10 cellular contexts compared by ENCODE assay signal in genomic region chr17:58323420-58324408, GRCh38. TPM values are rescaled to one million over a fixed set of nuclear protein-coding genes. Genes with fewer than 3 reads are reported as not detected.
A peak's percentile ranks its signal among the peaks of the same experiment; 100 is the strongest.
DNase-seq lines count a peak whose midpoint lies in the region; ATAC-seq, FAIRE-seq and TF ChIP-seq lines count a peak whose summit lies in the region.
"Had no signal": no experiment of that assay in that cellular context is flagged by ENCODE, and none has a peak within 500 bp of the region (broad histone marks: within the 10 kb centered on the region; RNA-seq: fewer than 3 reads in every experiment).

No MANE protein-coding gene starts in this region.

- no peaks in the 10 kb centered on the region for H3K79me2 ChIP-seq in keratinocyte (ENCODE audit: control insufficient read depth, insufficient read depth, low read length)

- no peak for DNase-seq in HFF-Myc (ENCODE audit: extremely low read depth, low read depth)
- peak in 1 of 7 donors; percentile 16 for DNase-seq in adrenal gland
- DNase-seq in keratinocyte (ENCODE audit: low read depth, low spot score) = no peak
- DNase-seq in stimulated activated effector memory CD8-positive, alpha-beta T cell treated with anti-CD3 and anti-CD28 coated beads, Interleukin-12 subunit alpha, Interleukin-12 subunit beta, amount 100 ng/mL, for 72 hours (ENCODE audit: low spot score in 2 of 2) = no peak
- DNase-seq in NCI-H345 treated with DMSO at 0.1 percent for 48 hours (lab: John Stamatoyannopoulos, UW; ENCODE audit: unreplicated experiment) = no peak
- DNase-seq in GF-D8 (lab: John Stamatoyannopoulos, UW) = no peak
- no peak for DNase-seq in ecto neural progenitor cell (ENCODE audit: low spot score)
- DNase-seq: activated CD8-positive, alpha-beta memory T cell treated with anti-CD3 and anti-CD28 coated beads, Interleukin-2, amount 50 U/mL, for 4 hours had no signal

- dilution Hi-C loops in keratinocyte (cut with MboI; ENCODE audit: extremely low pct_ligation_motif_present, low sequenced_read_pairs) = no loop called here

- intact Hi-C loops in adrenal gland (cut with DNase I) = loop anchor here (5.0 to 10.0 kb wide), 2 partner anchors 34 to 101 kb away; no protein-coding TSS in a partner anchor

- ATAC-seq in stimulated activated effector memory CD8-positive, alpha-beta T cell treated with anti-CD3 and anti-CD28 coated beads, Interleukin-12 subunit alpha, Interleukin-12 subunit beta, amount 100 ng/mL, for 72 hours = no peak
- ATAC-seq in HG02763 (IDR thresholded peaks at IDR 0.05; ENCODE audit: unreplicated experiment) = no peak

- H3K27ac Mint-ChIP-seq in stimulated activated effector memory CD8-positive, alpha-beta T cell treated with anti-CD3 and anti-CD28 coated beads, Interleukin-12 subunit alpha, Interleukin-12 subunit beta, amount 100 ng/mL, for 72 hours = peak overlapping the region; percentile 87

- H3K4me3 ChIP-seq in HFF-Myc (replicated peaks; ENCODE audit: low read depth, low read length) (peak overlapping the region; percentile 41), adrenal gland (peak overlapping the region; percentile 31 to 72 (median 49)), keratinocyte (ENCODE audit: control insufficient read depth in 2 of 3, extremely low read depth in 1 of 3, insufficient read depth in 2 of 3, low read depth in 1 of 3, low read length in 3 of 3) (peak overlapping the region in 1 of 3 experiments; percentile 32)

- H3K9me1 ChIP-seq in keratinocyte (ENCODE audit: control insufficient read depth, extremely low read depth, insufficient read depth, low read length) = no peaks in the 10 kb centered on the region

- H3K27me3 ChIP-seq in adrenal gland (no peaks in the 10 kb centered on the region), keratinocyte (ENCODE audit: control insufficient read depth, extremely low read depth, insufficient read depth, low read length) (peaks cover 57% of the 10 kb centered on the region)

- peaks cover 94% of the 10 kb centered on the region for H3K36me3 Mint-ChIP-seq in stimulated activated effector memory CD8-positive, alpha-beta T cell treated with anti-CD3 and anti-CD28 coated beads, Interleukin-12 subunit alpha, Interleukin-12 subunit beta, amount 100 ng/mL, for 72 hours

- H3K4me1 ChIP-seq in adrenal gland (replicated peaks in 1 of 2) (peaks cover 7 to 11% of the 10 kb centered on the region in 2 donors), keratinocyte (ENCODE audit: control insufficient read depth, extremely low read depth, insufficient read depth, low read length) (peaks cover 3% of the 10 kb centered on the region)

- no peak overlapping the region for H3K9ac ChIP-seq in keratinocyte (ENCODE audit: control insufficient read depth, extremely low read depth, insufficient read depth, low read length)

- no peaks in the 10 kb centered on the region for H3K9me3 Mint-ChIP-seq in stimulated activated effector memory CD8-positive, alpha-beta T cell treated with anti-CD3 and anti-CD28 coated beads, Interleukin-12 subunit alpha, Interleukin-12 subunit beta, amount 100 ng/mL, for 72 hours

- no peaks in the 10 kb centered on the region for H4K20me1 ChIP-seq in keratinocyte (ENCODE audit: control insufficient read depth, extremely low read depth, insufficient read depth, low read length)

- peaks cover 72% of the 10 kb centered on the region for H3K4me1 Mint-ChIP-seq in stimulated activated effector memory CD8-positive, alpha-beta T cell treated with anti-CD3 and anti-CD28 coated beads, Interleukin-12 subunit alpha, Interleukin-12 subunit beta, amount 100 ng/mL, for 72 hours

- peak overlapping the region; percentile 80 for H3K4me2 ChIP-seq in keratinocyte (ENCODE audit: control insufficient read depth, extremely low read depth, insufficient read depth, low read depth, low read length)

- TF ChIP-seq CTCF in HFF-Myc (IDR thresholded peaks at IDR 0.05; ENCODE audit: low read depth, low read length, missing control alignments) (no peak), adrenal gland (IDR thresholded peaks at IDR 0.05) (no peak), keratinocyte (optimal IDR thresholded peaks at IDR 0.05 in 1 of 3, IDR thresholded peaks at IDR 0.05 in 1 of 3, conservative IDR thresholded peaks at IDR 0.05 in 1 of 3; ENCODE audit: extremely low read depth in 1 of 3, insufficient read depth in 2 of 3, low read length in 3 of 3) (no peak)

- H3K4me3 Mint-ChIP-seq in stimulated activated effector memory CD8-positive, alpha-beta T cell treated with anti-CD3 and anti-CD28 coated beads, Interleukin-12 subunit alpha, Interleukin-12 subunit beta, amount 100 ng/mL, for 72 hours = no peak overlapping the region

- FAIRE-seq in keratinocyte (lab: Jason Lieb, UNC) = no peak

- no peaks in the 10 kb centered on the region for H3K9me3 ChIP-seq in adrenal gland (replicated peaks in 1 of 3)
- H3K9me3 ChIP-seq in keratinocyte (ENCODE audit: control insufficient read depth, low read depth, low read length) = no peaks in the 10 kb centered on the region

- H2AFZ ChIP-seq in keratinocyte (ENCODE audit: control insufficient read depth, low read length) = no peak overlapping the region

- 23 to 56% (median 35%) methylated on average over 6 to 20 of the region's 20 CpGs for WGBS in adrenal gland, 4 donors

- no peak for TF ChIP-seq POLR2A in adrenal gland (IDR thresholded peaks at IDR 0.05)

- H3K27ac ChIP-seq in adrenal gland = peak overlapping the region in 1 of 5 donors; percentile 34
- H3K27ac ChIP-seq in keratinocyte (ENCODE audit: control insufficient read depth, insufficient read depth, low read length) = no peak overlapping the region

- H3K36me3 ChIP-seq in adrenal gland (replicated peaks in 1 of 2) = no peaks in the 10 kb centered on the region
- no peaks in the 10 kb centered on the region for H3K36me3 ChIP-seq in keratinocyte (ENCODE audit: control insufficient read depth in 2 of 2, extremely low read depth in 1 of 2, insufficient read depth in 2 of 2, low read length in 2 of 2)

RNA-seq across cellular contexts. Expression of gene TSPOAP1, which starts 4.9 kb away (rescaled TPM):
- 10 to 100 TPM in 7 of 8 donors, 1 to 10 TPM in 1; 7.1 to 57.8 (median 22.3) TPM for total RNA-seq in adrenal gland
- polyA plus RNA-seq in adrenal gland (100 to 1,000 TPM in 1 of 3 donors, 10 to 100 TPM in 1, 1 to 10 TPM in 1; 4.7 to 140 (median 96.6) TPM), keratinocyte (0.02 to 0.10 TPM (median 0.04 TPM) in 3 replicates)
- not detected for polyA plus RNA-seq in keratinocyte (2011; ENCODE audit: low read depth)
- not detected in 2 replicates for polyA plus RNA-seq in keratinocyte (2011; cell fraction: cytosol; rRNA removed)
- 0.22 and 0.36 TPM in 2 replicates for polyA plus RNA-seq in keratinocyte (2011; cell fraction: nucleus; rRNA removed)
- polyA plus RNA-seq in keratinocyte (2012; ENCODE audit: low replicate concordance) = 0.10 TPM in 1 of 2 replicates, not detected in the other
- 0.22 TPM in 1 of 3 replicates, not detected in the others for polyA minus RNA-seq in keratinocyte
- not detected for polyA minus RNA-seq in keratinocyte (2011; cell fraction: cytosol; rRNA and poly(A)+ RNA removed)
- polyA minus RNA-seq in keratinocyte (2011; cell fraction: nucleus; rRNA and poly(A)+ RNA removed) = not detected in 2 replicates

RNA-seq across cellular contexts. Expression of gene SUPT4H1, which starts 28.3 kb away (rescaled TPM):
- 100 to 1,000 TPM in 2 of 8 donors, 10 to 100 TPM in 6; 65.5 to 118 (median 90.3) TPM for total RNA-seq in adrenal gland
- polyA plus RNA-seq in adrenal gland = 100 to 1,000 TPM in 1 of 3 donors, 10 to 100 TPM in 2; 58.6 to 178 (median 60.8) TPM
- 107 to 206 TPM (median 161 TPM) in 3 replicates for polyA plus RNA-seq in keratinocyte
- polyA plus RNA-seq in keratinocyte (2011; ENCODE audit: low read depth) = 113 TPM
- 99.9 and 137 TPM in 2 replicates for polyA plus RNA-seq in keratinocyte (2011; cell fraction: cytosol; rRNA removed)
- 65.9 and 75.0 TPM in 2 replicates for polyA plus RNA-seq in keratinocyte (2011; cell fraction: nucleus; rRNA removed)
- polyA plus RNA-seq in keratinocyte (2012; ENCODE audit: low replicate concordance) = 90.7 and 125 TPM in 2 replicates
- 28.7 to 77.6 TPM (median 57.7 TPM) in 3 replicates for polyA minus RNA-seq in keratinocyte
- polyA minus RNA-seq in keratinocyte (2011; cell fraction: cytosol; rRNA and poly(A)+ RNA removed) = 36.6 TPM
- 11.6 and 18.3 TPM in 2 replicates for polyA minus RNA-seq in keratinocyte (2011; cell fraction: nucleus; rRNA and poly(A)+ RNA removed)

RNA-seq across cellular contexts. Expression of gene MPO, which starts 43.0 kb away (rescaled TPM):
- total RNA-seq in adrenal gland = under 1 TPM in 6 of 8 donors, not detected in 2; 0.19 to 0.79 (median 0.38) TPM
- polyA plus RNA-seq in adrenal gland = under 1 TPM in 2 of 3 donors, not detected in 1; 0.13 to 0.24 TPM
- not detected in 3 replicates for polyA plus RNA-seq in keratinocyte
- polyA plus RNA-seq in keratinocyte (2011; ENCODE audit: low read depth) = not detected
- polyA plus RNA-seq in keratinocyte (2011; cell fraction: cytosol; rRNA removed) = not detected in 2 replicates
- not detected in 2 replicates for polyA plus RNA-seq in keratinocyte (2011; cell fraction: nucleus; rRNA removed)
- not detected in 2 replicates for polyA plus RNA-seq in keratinocyte (2012; ENCODE audit: low replicate concordance)
- not detected in 3 replicates for polyA minus RNA-seq in keratinocyte
- not detected for polyA minus RNA-seq in keratinocyte (2011; cell fraction: cytosol; rRNA and poly(A)+ RNA removed)
- not detected in 2 replicates for polyA minus RNA-seq in keratinocyte (2011; cell fraction: nucleus; rRNA and poly(A)+ RNA removed)
- total RNA-seq: fibroblast of villous mesenchyme had no signal

Comparison
In these comparisons a context has a peak if more than half of its experiments do, and no peak if none do; other contexts are left out.
1. RNA of gene TSPOAP1, which starts 4.9 kb away (polyA plus RNA-seq): 4.7 to 140 TPM in adrenal gland; 0.02 to 0.36 TPM in keratinocyte; every median in the first group is over 4 times any median in the second.